1 cellular context compared by ENCODE assay signal in the genomic region with DNA sequence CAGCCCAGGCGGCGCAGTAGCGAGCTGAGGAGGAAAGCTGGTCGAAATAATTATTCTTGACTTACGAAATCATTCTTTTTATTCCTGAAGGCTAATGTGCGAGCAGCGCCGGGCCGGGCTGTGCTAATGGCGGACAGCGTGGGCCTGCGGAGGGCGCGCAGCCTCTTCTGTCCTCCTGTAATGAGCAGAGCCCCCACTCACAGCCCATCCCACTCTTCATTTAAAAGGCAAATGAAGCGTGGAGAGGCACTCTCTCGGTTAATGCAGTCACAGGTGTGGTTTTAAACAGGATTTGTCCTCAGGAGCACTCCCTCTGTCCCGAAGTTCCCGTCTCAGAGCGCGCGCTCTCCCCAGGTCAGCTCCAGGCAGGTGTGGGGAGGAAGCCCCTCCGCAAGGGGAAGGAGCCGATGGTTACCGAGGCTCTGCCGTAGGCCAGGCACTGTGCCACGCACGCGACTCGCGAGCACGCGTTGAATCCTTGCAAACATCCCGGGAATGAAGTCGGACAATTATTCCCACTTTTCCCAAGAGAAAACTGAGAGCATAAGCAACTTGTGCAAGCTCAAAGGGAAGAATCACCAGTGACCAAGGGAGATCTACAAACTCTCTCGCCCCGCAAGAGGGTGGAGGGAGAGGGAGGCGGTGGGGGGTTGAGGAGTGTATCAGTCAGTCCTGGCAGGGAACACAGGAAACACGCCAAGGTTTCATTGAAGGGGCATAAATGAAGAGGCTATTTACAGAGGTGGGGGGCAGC.
TF ChIP-seq lines count a peak whose summit lies in the region.

No MANE protein-coding gene starts in this region.

TF ChIP-seq in GM12878, 131 proteins besides CTCF, POLR2A, EP300 and RAD21 (continued from another document):
- no peak for TF ChIP-seq SUPT20H (IDR thresholded peaks at IDR 0.05; ENCODE audit: borderline replicate concordance, control insufficient read depth, low read depth, low read length)
- no peak for TF ChIP-seq SIN3A (IDR thresholded peaks at IDR 0.05; ENCODE audit: low read depth, low read length)
- TF ChIP-seq, protein P1, sequence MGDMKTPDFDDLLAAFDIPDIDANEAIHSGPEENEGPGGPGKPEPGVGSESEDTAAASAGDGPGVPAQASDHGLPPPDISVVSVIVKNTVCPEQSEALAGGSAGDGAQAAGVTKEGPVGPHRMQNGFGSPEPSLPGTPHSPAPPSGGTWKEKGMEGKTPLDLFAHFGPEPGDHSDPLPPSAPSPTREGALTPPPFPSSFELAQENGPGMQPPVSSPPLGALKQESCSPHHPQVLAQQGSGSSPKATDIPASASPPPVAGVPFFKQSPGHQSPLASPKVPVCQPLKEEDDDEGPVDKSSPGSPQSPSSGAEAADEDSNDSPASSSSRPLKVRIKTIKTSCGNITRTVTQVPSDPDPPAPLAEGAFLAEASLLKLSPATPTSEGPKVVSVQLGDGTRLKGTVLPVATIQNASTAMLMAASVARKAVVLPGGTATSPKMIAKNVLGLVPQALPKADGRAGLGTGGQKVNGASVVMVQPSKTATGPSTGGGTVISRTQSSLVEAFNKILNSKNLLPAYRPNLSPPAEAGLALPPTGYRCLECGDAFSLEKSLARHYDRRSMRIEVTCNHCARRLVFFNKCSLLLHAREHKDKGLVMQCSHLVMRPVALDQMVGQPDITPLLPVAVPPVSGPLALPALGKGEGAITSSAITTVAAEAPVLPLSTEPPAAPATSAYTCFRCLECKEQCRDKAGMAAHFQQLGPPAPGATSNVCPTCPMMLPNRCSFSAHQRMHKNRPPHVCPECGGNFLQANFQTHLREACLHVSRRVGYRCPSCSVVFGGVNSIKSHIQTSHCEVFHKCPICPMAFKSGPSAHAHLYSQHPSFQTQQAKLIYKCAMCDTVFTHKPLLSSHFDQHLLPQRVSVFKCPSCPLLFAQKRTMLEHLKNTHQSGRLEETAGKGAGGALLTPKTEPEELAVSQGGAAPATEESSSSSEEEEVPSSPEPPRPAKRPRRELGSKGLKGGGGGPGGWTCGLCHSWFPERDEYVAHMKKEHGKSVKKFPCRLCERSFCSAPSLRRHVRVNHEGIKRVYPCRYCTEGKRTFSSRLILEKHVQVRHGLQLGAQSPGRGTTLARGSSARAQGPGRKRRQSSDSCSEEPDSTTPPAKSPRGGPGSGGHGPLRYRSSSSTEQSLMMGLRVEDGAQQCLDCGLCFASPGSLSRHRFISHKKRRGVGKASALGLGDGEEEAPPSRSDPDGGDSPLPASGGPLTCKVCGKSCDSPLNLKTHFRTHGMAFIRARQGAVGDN (IDR thresholded peaks at IDR 0.05): peak; percentile 32; the same call in 1 of the 2 replicates
- TF ChIP-seq SMAD1 (IDR thresholded peaks at IDR 0.05; ENCODE audit: low read depth, partially characterized antibody): no peak
- peak; percentile 39; the same call in 1 of the 2 replicates for TF ChIP-seq TAF1 (IDR thresholded peaks at IDR 0.05; ENCODE audit: borderline replicate concordance, low read depth, low read length)
- no peak for TF ChIP-seq ZSCAN29 (IDR thresholded peaks at IDR 0.05)
- no peak for TF ChIP-seq CHD2 (IDR thresholded peaks at IDR 0.05; ENCODE audit: borderline replicate concordance, low read depth, low read length)
- no peak for TF ChIP-seq SPI1 (IDR thresholded peaks at IDR 0.05; ENCODE audit: borderline replicate concordance, insufficient read depth, low read depth, low read length)
- TF ChIP-seq ATF7 (IDR thresholded peaks at IDR 0.05; ENCODE audit: low read depth): no peak
- peak in 1 of 2 experiments; percentile 39; a peak in 1 of 4 replicates for TF ChIP-seq BHLHE40 (IDR thresholded peaks at IDR 0.05; ENCODE audit: borderline replicate concordance in 1 of 2, low read depth in 2 of 2, low read length in 1 of 2)
- no peak for TF ChIP-seq RBBP5 (conservative IDR thresholded peaks at IDR 0.05)
- TF ChIP-seq, protein P2, sequence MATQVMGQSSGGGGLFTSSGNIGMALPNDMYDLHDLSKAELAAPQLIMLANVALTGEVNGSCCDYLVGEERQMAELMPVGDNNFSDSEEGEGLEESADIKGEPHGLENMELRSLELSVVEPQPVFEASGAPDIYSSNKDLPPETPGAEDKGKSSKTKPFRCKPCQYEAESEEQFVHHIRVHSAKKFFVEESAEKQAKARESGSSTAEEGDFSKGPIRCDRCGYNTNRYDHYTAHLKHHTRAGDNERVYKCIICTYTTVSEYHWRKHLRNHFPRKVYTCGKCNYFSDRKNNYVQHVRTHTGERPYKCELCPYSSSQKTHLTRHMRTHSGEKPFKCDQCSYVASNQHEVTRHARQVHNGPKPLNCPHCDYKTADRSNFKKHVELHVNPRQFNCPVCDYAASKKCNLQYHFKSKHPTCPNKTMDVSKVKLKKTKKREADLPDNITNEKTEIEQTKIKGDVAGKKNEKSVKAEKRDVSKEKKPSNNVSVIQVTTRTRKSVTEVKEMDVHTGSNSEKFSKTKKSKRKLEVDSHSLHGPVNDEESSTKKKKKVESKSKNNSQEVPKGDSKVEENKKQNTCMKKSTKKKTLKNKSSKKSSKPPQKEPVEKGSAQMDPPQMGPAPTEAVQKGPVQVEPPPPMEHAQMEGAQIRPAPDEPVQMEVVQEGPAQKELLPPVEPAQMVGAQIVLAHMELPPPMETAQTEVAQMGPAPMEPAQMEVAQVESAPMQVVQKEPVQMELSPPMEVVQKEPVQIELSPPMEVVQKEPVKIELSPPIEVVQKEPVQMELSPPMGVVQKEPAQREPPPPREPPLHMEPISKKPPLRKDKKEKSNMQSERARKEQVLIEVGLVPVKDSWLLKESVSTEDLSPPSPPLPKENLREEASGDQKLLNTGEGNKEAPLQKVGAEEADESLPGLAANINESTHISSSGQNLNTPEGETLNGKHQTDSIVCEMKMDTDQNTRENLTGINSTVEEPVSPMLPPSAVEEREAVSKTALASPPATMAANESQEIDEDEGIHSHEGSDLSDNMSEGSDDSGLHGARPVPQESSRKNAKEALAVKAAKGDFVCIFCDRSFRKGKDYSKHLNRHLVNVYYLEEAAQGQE (IDR thresholded peaks at IDR 0.05; ENCODE audit: low read depth, low read length): no peak
- TF ChIP-seq YY1 (IDR thresholded peaks at IDR 0.05; ENCODE audit: low read depth, low read length): peak; percentile 90
- 0 out of 2 replicates have a peak, but pooled peaks have one; percentile 37 for TF ChIP-seq IKZF1 (conservative IDR thresholded peaks at IDR 0.05)
- TF ChIP-seq PML (IDR thresholded peaks at IDR 0.05; ENCODE audit: low read length): no peak
- 0 out of 2 replicates have a peak, but pooled peaks have one; percentile 12 for TF ChIP-seq LARP7 (IDR thresholded peaks at IDR 0.05)
- TF ChIP-seq IKZF2 (IDR thresholded peaks at IDR 0.05): peak in 1 of 2 experiments; percentile 48; a peak in 2 of 4 replicates
- TF ChIP-seq BCL11A (IDR thresholded peaks at IDR 0.05; ENCODE audit: low read depth, low read length): no peak
